11 cellular contexts compared by ENCODE assay signal in genomic region chr6:144321839-144322591, GRCh38. TPM values are rescaled to one million over a fixed set of nuclear protein-coding genes. Genes with fewer than 3 reads are reported as not detected.
DNase-seq lines count a peak whose midpoint lies in the region; ATAC-seq, FAIRE-seq and TF ChIP-seq lines count a peak whose summit lies in the region.
"Had no signal": no experiment of that assay in that cellular context is flagged by ENCODE, and none has a peak within 500 bp of the region (broad histone marks: within the 10 kb centered on the region; RNA-seq: fewer than 3 reads in every experiment).

No MANE protein-coding gene starts in this region.

- no peak overlapping the region for H3K27ac ChIP-seq in endodermal cell (ENCODE audit: low read depth, low read length)
- no peak overlapping the region for H3K27ac ChIP-seq in pancreas

- intact Hi-C loops in pancreas (cut with DNase I) = no loop called here

- H3K36me3 ChIP-seq in endodermal cell (ENCODE audit: control insufficient read depth, insufficient read depth, low read length) = no peaks in the 10 kb centered on the region
- no peaks in the 10 kb centered on the region for H3K36me3 ChIP-seq in pancreas

- H3K27me3 ChIP-seq in endodermal cell (ENCODE audit: control insufficient read depth, insufficient read depth, low read length, poor library complexity, severe bottlenecking) (no peaks in the 10 kb centered on the region), pancreas (no peaks in the 10 kb centered on the region)

- no peak overlapping the region for H3K4me3 Mint-ChIP-seq in endodermal cell
- H3K4me3 Mint-ChIP-seq in activated CD4-positive, alpha-beta memory T cell treated with anti-CD3 and anti-CD28 coated beads, Interleukin-2, amount 10 ng/mL, durations not matched to agents 7 days and 5 days = no peak overlapping the region

- H3K9me3 Mint-ChIP-seq in endodermal cell = peaks cover 4% of the 10 kb centered on the region
- H3K9me3 Mint-ChIP-seq in activated CD4-positive, alpha-beta memory T cell treated with anti-CD3 and anti-CD28 coated beads, Interleukin-2, amount 10 ng/mL, durations not matched to agents 7 days and 5 days = no peaks in the 10 kb centered on the region

- CTCF ChIA-PET in activated CD4-positive, alpha-beta memory T cell treated with anti-CD3 and anti-CD28 coated beads, Interleukin-2, amount 10 ng/mL, durations not matched to agents 7 days and 5 days (lab: Charles Lee) = interaction anchor here (0.6 kb wide), 1 partner anchor 36 kb away, joined by 3 read pairs; no protein-coding TSS in a partner anchor

- peaks cover 3% of the 10 kb centered on the region for H3K36me3 Mint-ChIP-seq in endodermal cell (ENCODE audit: low read depth)
- H3K36me3 Mint-ChIP-seq in activated CD4-positive, alpha-beta memory T cell treated with anti-CD3 and anti-CD28 coated beads, Interleukin-2, amount 10 ng/mL, durations not matched to agents 7 days and 5 days (ENCODE audit: low read depth) = no peaks in the 10 kb centered on the region

- FAIRE-seq in pancreas (lab: Jason Lieb, UNC) = no peak
- FAIRE-seq: endometrium had no signal

- H3K4me1 ChIP-seq in endodermal cell (ENCODE audit: control insufficient read depth, insufficient read depth, low read length) (no peaks in the 10 kb centered on the region), pancreas (peaks cover 8 to 40% (median 25%) of the 10 kb centered on the region in 3 donors)

- DNase-seq in Caki2 (ENCODE audit: low read depth) = peak; percentile 74
- peak; percentile 97 for DNase-seq in LNCaP clone FGC (ENCODE audit: low read depth)
- DNase-seq in endodermal cell = peak; percentile 71
- no peak for DNase-seq in pancreas
- no peak for DNase-seq in HUDEP-2 (lab: John Stamatoyannopoulos, UW; ENCODE audit: unreplicated experiment in 76 of 76)
- no peak for DNase-seq in hypothalamus (lab: John Stamatoyannopoulos, UW)
- no peak for DNase-seq in activated CD4-positive, alpha-beta memory T cell treated with anti-CD3 and anti-CD28 coated beads, Interleukin-2, amount 10 ng/mL, durations not matched to agents 7 days and 5 days
- DNase-seq: DMS153, NCI-H1436 treated with DMSO at 0.1 percent for 48 hours had no signal

- H3K4me1 Mint-ChIP-seq in endodermal cell = peaks cover 25% of the 10 kb centered on the region
- H3K4me1 Mint-ChIP-seq in activated CD4-positive, alpha-beta memory T cell treated with anti-CD3 and anti-CD28 coated beads, Interleukin-2, amount 10 ng/mL, durations not matched to agents 7 days and 5 days = peaks cover 5% of the 10 kb centered on the region

- H3K4me3 ChIP-seq in LNCaP clone FGC (ENCODE audit: low read depth, low read length) (peak overlapping the region; percentile 28), endodermal cell (ENCODE audit: low read length) (no peak overlapping the region), pancreas (no peak overlapping the region)

- H3K9me3 ChIP-seq in endodermal cell (ENCODE audit: control insufficient read depth, low read length) = peaks cover 6% of the 10 kb centered on the region
- H3K9me3 ChIP-seq in pancreas = no peaks in the 10 kb centered on the region

- H3K27me3 Mint-ChIP-seq in endodermal cell (ENCODE audit: insufficient read depth) = peaks cover 35% of the 10 kb centered on the region
- no peaks in the 10 kb centered on the region for H3K27me3 Mint-ChIP-seq in activated CD4-positive, alpha-beta memory T cell treated with anti-CD3 and anti-CD28 coated beads, Interleukin-2, amount 10 ng/mL, durations not matched to agents 7 days and 5 days

- in situ Hi-C loops in Caki2 (cut with HindIII; ENCODE audit: low pct_unique_long_range_greater_than_20kb, low sequenced_read_pairs) = no loop called here

- ATAC-seq in pancreas = peak; percentile 15 to 75 (median 63)
- no peak for ATAC-seq in HG03439 (IDR thresholded peaks at IDR 0.05; ENCODE audit: unreplicated experiment)

- TF ChIP-seq CTCF in LNCaP clone FGC (IDR thresholded peaks at IDR 0.05; ENCODE audit: control insufficient read depth, extremely low read depth, insufficient read depth) (no peak), endodermal cell (conservative IDR thresholded peaks at IDR 0.05) (no peak), pancreas (IDR thresholded peaks at IDR 0.05) (no peak)

- H3K27ac Mint-ChIP-seq in endodermal cell = peak overlapping the region; percentile 64
- no peak overlapping the region for H3K27ac Mint-ChIP-seq in activated CD4-positive, alpha-beta memory T cell treated with anti-CD3 and anti-CD28 coated beads, Interleukin-2, amount 10 ng/mL, durations not matched to agents 7 days and 5 days

- POLR2A ChIA-PET in activated CD4-positive, alpha-beta memory T cell treated with anti-CD3 and anti-CD28 coated beads, Interleukin-2, amount 10 ng/mL, durations not matched to agents 7 days and 5 days (lab: Charles Lee) = no interaction called here

- no peak overlapping the region for H3K9ac ChIP-seq in endodermal cell (ENCODE audit: extremely low read depth, low read length, poor library complexity, severe bottlenecking)

- WGBS in endodermal cell (ENCODE audit: insufficient coverage in 1 of 2, insufficient read length in 1 of 2), 2 experiments = 94 to 96% methylated on average over 8 to 12 of the region's 12 CpGs
- WGBS in pancreas, 2 donors = 87 to 93% methylated on average over 12 of the region's 12 CpGs

RNA-seq across cellular contexts. Expression of gene UTRN, which starts 36.9 kb away (rescaled TPM):
- total RNA-seq in Caki2 (2014; rRNA removed; shearing (Covaris generic); ENCODE audit: low replicate concordance) = 38.2 and 38.5 TPM in 2 replicates
- total RNA-seq in endodermal cell = 10 to 100 TPM; 67.7 to 79.7 TPM
- 40.1 TPM for polyA plus RNA-seq in endodermal cell (2013, experiment 1 of 2)
- 44.5 TPM for polyA plus RNA-seq in endodermal cell (2013, experiment 2 of 2)
- total RNA-seq in pancreas = 100 to 1,000 TPM in 1 of 6 donors, 10 to 100 TPM in 5; 80.6 to 116 (median 84.8) TPM
- 10 to 100 TPM in 1 of 2 donors, 1 to 10 TPM in 1; 10.0 to 19.3 TPM for polyA plus RNA-seq in pancreas
- 100 to 1,000 TPM; 140 to 146 TPM for total RNA-seq in activated CD4-positive, alpha-beta memory T cell treated with anti-CD3 and anti-CD28 coated beads, Interleukin-2, amount 10 ng/mL, durations not matched to agents 7 days and 5 days

Comparison
In these comparisons a context has a peak if more than half of its experiments do, and no peak if none do; other contexts are left out.
1. DNase-seq: peak in Caki2 (single experiment), LNCaP clone FGC (single experiment) and endodermal cell (single experiment); none in pancreas (0 of 6), HUDEP-2 (0 of 76), hypothalamus (0 of 51) and activated CD4-positive, alpha-beta memory T cell treated with anti-CD3 and anti-CD28 coated beads, Interleukin-2, amount 10 ng/mL, durations not matched to agents 7 days and 5 days (single experiment).